9 cellular contexts compared by ENCODE assay signal in genomic region chr17:41792835-41793748, GRCh38. TPM values are rescaled to one million over a fixed set of nuclear protein-coding genes. Genes with fewer than 3 reads are reported as not detected.
DNase-seq lines count a peak whose midpoint lies in the region; ATAC-seq and TF ChIP-seq lines count a peak whose summit lies in the region.
"Had no signal": no experiment of that assay in that cellular context is flagged by ENCODE, and none has a peak within 500 bp of the region (broad histone marks: within the 10 kb centered on the region; RNA-seq: fewer than 3 reads in every experiment).

No MANE protein-coding gene starts in this region.

- H3K36me3 ChIP-seq in skeletal muscle satellite cell (ENCODE audit: insufficient read depth, low read length) = no peaks in the 10 kb centered on the region

- H3K27ac Mint-ChIP-seq in HFFc6 = peak overlapping the region; percentile 22

- peak overlapping the region; percentile 9; the same call in 1 of the 2 replicates for H3K4me3 Mint-ChIP-seq in HFFc6

- no peak for TF ChIP-seq CTCF in HFFc6 (IDR thresholded peaks at IDR 0.05)

- H3K9me3 Mint-ChIP-seq in HFFc6 = no peaks in the 10 kb centered on the region

- peak overlapping the region; percentile 16 for H3K4me3 ChIP-seq in skeletal muscle satellite cell (ENCODE audit: low read length)

- H3K27me3 Mint-ChIP-seq in HFFc6 (ENCODE audit: insufficient read depth) = peaks cover 17% of the 10 kb centered on the region

- H3K4me2 ChIP-seq in skeletal muscle satellite cell (ENCODE audit: low read length) = peak overlapping the region; percentile 68

- peaks cover 13% of the 10 kb centered on the region for H3K4me1 Mint-ChIP-seq in HFFc6 (ENCODE audit: low read depth)

- peaks cover 14% of the 10 kb centered on the region for H3K27me3 ChIP-seq in skeletal muscle satellite cell (ENCODE audit: control insufficient read depth, insufficient read depth, low read length)

- DNase-seq in HFFc6 (no peak), SW480 (ENCODE audit: low spot score) (peak; percentile 98), left ventricle myocardium superior (peak; percentile 77), NCI-H1092 (lab: John Stamatoyannopoulos, UW) (no peak), NK-92 (lab: John Stamatoyannopoulos, UW; ENCODE audit: unreplicated experiment) (no peak)
- no peak for DNase-seq in activated CD4-positive, CD25-positive, alpha-beta regulatory T cell treated with anti-CD3 and anti-CD28 coated beads, Interleukin-2, amount 50 U/mL, for 72 hours

- H3K9me3 ChIP-seq in skeletal muscle satellite cell (replicated peaks; ENCODE audit: low read length) = no peaks in the 10 kb centered on the region

- no peaks in the 10 kb centered on the region for H3K36me3 Mint-ChIP-seq in HFFc6 (ENCODE audit: low read depth)

- intact Hi-C loops in left ventricle myocardium superior (cut with micrococcal nuclease) = no loop called here

- peaks cover 15% of the 10 kb centered on the region for H3K4me1 ChIP-seq in skeletal muscle satellite cell (ENCODE audit: control insufficient read depth, insufficient read depth, low read length)

- H3K9ac ChIP-seq in skeletal muscle satellite cell (ENCODE audit: low read depth, low read length) = no peak overlapping the region

- ATAC-seq in left ventricle myocardium superior (peak; percentile 90), GM21786 (IDR thresholded peaks at IDR 0.05; ENCODE audit: unreplicated experiment) (no peak)

RNA-seq across cellular contexts. Expression of gene JUP, which starts 6.6 kb away (rescaled TPM):
- total RNA-seq in HFFc6 (2021; fragmentation: NEBNext Ultra II Directional; extraction: Animal tissue kit (Norgen Biotek cat#: 25700)) = 1 to 10 TPM; 1.5 to 9.1 (median 1.9) TPM
- total RNA-seq in left ventricle myocardium superior = 217 TPM
- 2.3 and 8.1 TPM in 2 replicates for total RNA-seq in skeletal muscle satellite cell (2012; rRNA removed)

RNA-seq across cellular contexts. Expression of gene P3H4, which starts 18.7 kb away (rescaled TPM):
- total RNA-seq in HFFc6 (2021; fragmentation: NEBNext Ultra II Directional; extraction: Animal tissue kit (Norgen Biotek cat#: 25700)) = 10 to 100 TPM; 48.8 to 75.5 (median 50.3) TPM
- 7.0 TPM for total RNA-seq in left ventricle myocardium superior
- 33.0 and 47.6 TPM in 2 replicates for total RNA-seq in skeletal muscle satellite cell (2012; rRNA removed)

RNA-seq across cellular contexts. Expression of gene FKBP10, which starts 19.7 kb away (rescaled TPM):
- 100 to 1,000 TPM; 417 to 500 (median 442) TPM for total RNA-seq in HFFc6 (2021; fragmentation: NEBNext Ultra II Directional; extraction: Animal tissue kit (Norgen Biotek cat#: 25700))
- 10.2 TPM for total RNA-seq in left ventricle myocardium superior
- 290 and 339 TPM in 2 replicates for total RNA-seq in skeletal muscle satellite cell (2012; rRNA removed)

RNA-seq across cellular contexts. Expression of gene NT5C3B, which starts 42.9 kb away (rescaled TPM):
- total RNA-seq in HFFc6 (2021; fragmentation: NEBNext Ultra II Directional; extraction: Animal tissue kit (Norgen Biotek cat#: 25700)) = 10 to 100 TPM; 33.9 to 55.2 (median 37.3) TPM
- total RNA-seq in left ventricle myocardium superior = 19.3 TPM
- total RNA-seq in skeletal muscle satellite cell (2012; rRNA removed) = 50.2 and 57.3 TPM in 2 replicates

RNA-seq across cellular contexts. Expression of gene KLHL10, which starts 44.5 kb away (rescaled TPM):
- not detected for total RNA-seq in HFFc6 (2021; fragmentation: NEBNext Ultra II Directional; extraction: Animal tissue kit (Norgen Biotek cat#: 25700))
- 0.12 TPM for total RNA-seq in left ventricle myocardium superior
- under 0.01 and 0.22 TPM in 2 replicates for total RNA-seq in skeletal muscle satellite cell (2012; rRNA removed)
- total RNA-seq: SK-MEL-5 had no signal

Comparison
In these comparisons a context has a peak if more than half of its experiments do, and no peak if none do; other contexts are left out.
1. DNase-seq: peak in SW480 (single experiment) and left ventricle myocardium superior (single experiment); none in HFFc6 (single experiment), activated CD4-positive, CD25-positive, alpha-beta regulatory T cell treated with anti-CD3 and anti-CD28 coated beads, Interleukin-2, amount 50 U/mL, for 72 hours (single experiment), NCI-H1092 (single experiment) and NK-92 (single experiment).
2. RNA of gene JUP, which starts 6.6 kb away (total RNA-seq): 217 TPM in left ventricle myocardium superior (single experiment); 1.5 to 9.1 TPM in HFFc6; every median in the first group is over 10 times any median in the second.
3. RNA of gene FKBP10, which starts 19.7 kb away (total RNA-seq): 417 to 500 TPM in HFFc6; 10.2 TPM in left ventricle myocardium superior (single experiment); every median in the first group is over 10 times any median in the second.